Comparison of ENCODE assay signal across 13 cellular contexts in the genomic region with DNA sequence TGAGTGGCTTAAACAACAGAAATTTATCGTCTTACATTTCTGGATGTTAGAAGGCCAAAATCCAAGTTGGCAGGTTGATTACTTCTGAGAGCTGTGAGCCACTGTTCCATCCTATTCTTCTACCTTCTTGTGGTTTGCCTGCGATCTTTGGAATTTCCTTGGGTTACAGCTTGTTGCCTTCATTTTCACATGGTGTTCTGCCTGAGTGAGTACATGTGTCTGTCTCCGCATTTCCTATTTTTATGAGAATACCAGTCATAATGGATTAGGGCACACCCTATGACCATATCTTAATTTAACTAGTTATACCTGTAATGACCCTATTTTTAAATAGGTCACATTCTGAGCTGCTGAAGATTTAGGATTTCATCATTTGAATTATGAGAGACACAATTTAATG.
"Had no signal": no experiment of that assay in that cellular context is flagged by ENCODE, and none has a peak within 500 bp of the region (broad histone marks: within the 10 kb centered on the region; RNA-seq: fewer than 3 reads in every experiment).

No MANE protein-coding gene starts in this region.

- H3K9me3 ChIP-seq: esophagus muscularis mucosa, lower lobe of right lung, right lobe of liver, transverse colon had no signal

- H3K36me3 ChIP-seq: esophagus muscularis mucosa, lower lobe of right lung, right lobe of liver, transverse colon had no signal

- H3K27me3 ChIP-seq: esophagus muscularis mucosa, right lobe of liver, transverse colon had no signal

- H3K4me1 ChIP-seq: esophagus muscularis mucosa, lower lobe of right lung, right lobe of liver had no signal

- H3K4me3 ChIP-seq: esophagus muscularis mucosa, lower lobe of right lung, right lobe of liver, smooth muscle cell, transverse colon had no signal

- DNase-seq: activated CD4-positive, alpha-beta T cell treated with anti-CD3 and anti-CD28 coated beads, Interleukin-2, amount 10 ng/mL, durations not matched to agents 24 days and 14 days; activated naive CD4-positive, alpha-beta T cell treated with Interleukin-2 at 50 U/mL for 16 hours; anterior cingulate cortex; hippocampal formation; lower lobe of right lung; nephron progenitor cell; right lobe of liver; stimulated activated CD4-positive, alpha-beta T cell treated with anti-CD3 and anti-CD28 coated beads, Interleukin-4, amount 100 ng/mL, for 4 hours; stimulated activated CD8-positive, alpha-beta memory T cell treated with anti-CD3 and anti-CD28 coated beads, Interleukin-4, amount 100 ng/mL, for 48 hours; stimulated activated naive CD8-positive, alpha-beta T cell treated with anti-CD3 and anti-CD28 coated beads, Interleukin-15, Interleukin-2, amounts not matched to agents 100 U/mL and 50 U/mL, for 24 hours; transverse colon had no signal

- H3K27ac ChIP-seq: esophagus muscularis mucosa, lower lobe of right lung, right lobe of liver, transverse colon had no signal

- ATAC-seq: lower lobe of right lung; right lobe of liver; stimulated activated naive CD8-positive, alpha-beta T cell treated with anti-CD3 and anti-CD28 coated beads, Interleukin-15, Interleukin-2, amounts not matched to agents 100 U/mL and 50 U/mL, for 24 hours had no signal
